In genomic region chr20:10521836-10522235, GRCh38 we compare ENCODE assay signal across 1 cellular context.
TF ChIP-seq lines count a peak whose summit lies in the region.

No MANE protein-coding gene starts in this region.

TF ChIP-seq in IMR-90, 13 proteins besides CTCF, POLR2A, EP300 and RAD21:
- TF ChIP-seq ELK1 (IDR thresholded peaks at IDR 0.05; ENCODE audit: borderline replicate concordance, low read depth, low read length) (no peak), USF2 (IDR thresholded peaks at IDR 0.05; ENCODE audit: low read depth, low read length) (no peak), CEBPB (IDR thresholded peaks at IDR 0.05; ENCODE audit: low read depth, low read length) (no peak), NFE2L2 (IDR thresholded peaks at IDR 0.05; ENCODE audit: low read depth, low read length) (no peak), RFX5 (IDR thresholded peaks at IDR 0.05; ENCODE audit: low read depth, low read length) (no peak), MAZ (IDR thresholded peaks at IDR 0.05; ENCODE audit: borderline replicate concordance, low read depth, low read length) (no peak), RCOR1 (IDR thresholded peaks at IDR 0.05; ENCODE audit: insufficient replicate concordance, low read length) (no peak), SMC3 (IDR thresholded peaks at IDR 0.05; ENCODE audit: low read depth, low read length) (no peak), CHD1 (IDR thresholded peaks at IDR 0.05; ENCODE audit: low read depth, low read length) (no peak)
